14 cellular contexts compared by ENCODE assay signal in the genomic region with DNA sequence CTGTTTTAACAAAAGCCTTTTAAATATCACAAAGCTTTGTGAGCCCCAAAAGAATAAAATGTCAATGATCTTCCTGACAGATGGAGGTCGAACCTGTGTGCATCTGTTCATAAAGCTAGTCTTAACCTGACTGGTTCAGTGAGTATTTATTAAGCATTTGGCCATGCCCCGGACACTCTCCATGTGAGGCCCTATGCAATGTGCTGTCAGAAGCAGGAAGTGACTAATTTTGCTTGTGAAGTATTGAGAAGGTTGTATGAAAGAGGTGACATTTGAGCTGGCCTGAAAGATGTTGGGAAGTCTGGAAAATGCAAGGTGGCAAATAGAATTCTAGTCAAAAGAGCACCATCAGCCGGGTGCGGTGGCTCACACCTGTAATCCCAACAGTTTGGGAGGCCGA.
"Had no signal": no experiment of that assay in that cellular context is flagged by ENCODE, and none has a peak within 500 bp of the region (broad histone marks: within the 10 kb centered on the region; RNA-seq: fewer than 3 reads in every experiment).

No MANE protein-coding gene starts in this region.

- FAIRE-seq: frontal cortex had no signal

- H3K4me1 ChIP-seq: esophagus squamous epithelium, heart right ventricle, left lung, testis, upper lobe of right lung had no signal

- H3K4me3 ChIP-seq: esophagus squamous epithelium, heart right ventricle, left lung, testis, upper lobe of right lung had no signal

- DNase-seq: activated CD4-positive, alpha-beta T cell treated with anti-CD3 and anti-CD28 coated beads, Interleukin-2, amount 50 U/mL, for 1 hour; activated naive CD4-positive, alpha-beta T cell treated with anti-CD3 and anti-CD28 coated beads, Interleukin-2, amount 10 ng/mL, durations not matched to agents 7 days and 5 days; activated T-cell treated with anti-CD3 and anti-CD28 coated beads for 4 hours; esophagus squamous epithelium; heart right ventricle; islet precursor cell; left lung; mesendoderm; stimulated activated CD4-positive, alpha-beta T cell treated with anti-CD3 and anti-CD28 coated beads, Interleukin-2, amount 100 ng/mL, for 48 hours; stimulated activated naive CD8-positive, alpha-beta T cell treated with anti-CD3 and anti-CD28 coated beads, Interleukin-15, Interleukin-2, amounts not matched to agents 100 U/mL and 50 U/mL, for 24 hours; testis; upper lobe of right lung had no signal

- H3K9me3 ChIP-seq: esophagus squamous epithelium, left lung, testis, upper lobe of right lung had no signal

- H3K27me3 ChIP-seq: esophagus squamous epithelium, heart right ventricle, left lung, testis, upper lobe of right lung had no signal

- H3K27ac ChIP-seq: esophagus squamous epithelium, heart right ventricle, left lung, testis, upper lobe of right lung had no signal

- H3K36me3 ChIP-seq: esophagus squamous epithelium, heart right ventricle, left lung, upper lobe of right lung had no signal

- ATAC-seq: activated T-helper 17 cell treated with anti-CD3 and anti-CD28 coated beads, Interleukin-2, amount 50 U/mL, for 72 hours; heart right ventricle; left lung; stimulated activated naive CD8-positive, alpha-beta T cell treated with anti-CD3 and anti-CD28 coated beads, Interleukin-15, Interleukin-2, amounts not matched to agents 100 U/mL and 50 U/mL, for 24 hours; upper lobe of right lung had no signal
